ENCODE assay signal across 12 cellular contexts in the genomic region with DNA sequence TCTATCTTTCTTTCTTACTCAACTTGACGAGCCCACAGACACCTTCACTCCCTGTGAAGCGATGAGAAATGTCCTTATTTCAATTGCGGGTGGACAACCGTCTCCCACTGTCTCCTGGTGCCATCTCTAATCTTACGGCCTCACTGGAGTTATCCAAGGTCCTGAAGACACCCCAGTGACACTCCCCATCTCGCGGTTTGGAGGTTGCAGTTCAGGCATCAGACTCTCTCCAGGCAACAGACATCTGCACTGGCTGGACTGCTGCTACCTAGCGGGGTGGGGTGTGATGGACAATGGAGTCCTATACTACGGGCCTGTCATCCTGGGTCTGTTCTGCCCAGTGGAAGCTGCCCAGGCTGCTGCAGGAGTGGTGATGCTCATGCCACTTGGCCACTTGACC.
"Had no signal": no experiment of that assay in that cellular context is flagged by ENCODE, and none has a peak within 500 bp of the region (broad histone marks: within the 10 kb centered on the region; RNA-seq: fewer than 3 reads in every experiment).

No MANE protein-coding gene starts in this region.

- FAIRE-seq: astrocyte had no signal

- DNase-seq: activated CD4-positive, alpha-beta memory T cell treated with anti-CD3 and anti-CD28 coated beads for 36 hours; activated gamma-delta T cell treated with Interleukin-2 at 50 U/mL for 16 hours; activated T-cell treated with anti-CD3 and anti-CD28 coated beads, Interleukin-2, amount 50 U/mL, for 72 hours; foreskin keratinocyte; heart left ventricle; left ventricle myocardium superior; mesendoderm; stimulated activated CD4-positive, alpha-beta T cell treated with anti-CD3 and anti-CD28 coated beads, Interleukin-15, amount 100 ng/mL, for 24 hours; SW 1271; transverse colon had no signal

- H3K4me1 ChIP-seq: heart left ventricle, transverse colon had no signal

- ATAC-seq: activated T-cell treated with anti-CD3 and anti-CD28 coated beads, Interleukin-2, amount 50 U/mL, for 72 hours; left ventricle myocardium superior had no signal

- H3K4me3 ChIP-seq: cardiac muscle cell, heart left ventricle, transverse colon had no signal

- H3K27me3 ChIP-seq: cardiac muscle cell had no signal

- H3K9me3 ChIP-seq: heart left ventricle, transverse colon had no signal

- H3K27ac ChIP-seq: cardiac muscle cell, foreskin keratinocyte, heart left ventricle, transverse colon had no signal

- H3K36me3 ChIP-seq: cardiac muscle cell, heart left ventricle, transverse colon had no signal
